1 cellular context compared by ENCODE assay signal in the genomic region with DNA sequence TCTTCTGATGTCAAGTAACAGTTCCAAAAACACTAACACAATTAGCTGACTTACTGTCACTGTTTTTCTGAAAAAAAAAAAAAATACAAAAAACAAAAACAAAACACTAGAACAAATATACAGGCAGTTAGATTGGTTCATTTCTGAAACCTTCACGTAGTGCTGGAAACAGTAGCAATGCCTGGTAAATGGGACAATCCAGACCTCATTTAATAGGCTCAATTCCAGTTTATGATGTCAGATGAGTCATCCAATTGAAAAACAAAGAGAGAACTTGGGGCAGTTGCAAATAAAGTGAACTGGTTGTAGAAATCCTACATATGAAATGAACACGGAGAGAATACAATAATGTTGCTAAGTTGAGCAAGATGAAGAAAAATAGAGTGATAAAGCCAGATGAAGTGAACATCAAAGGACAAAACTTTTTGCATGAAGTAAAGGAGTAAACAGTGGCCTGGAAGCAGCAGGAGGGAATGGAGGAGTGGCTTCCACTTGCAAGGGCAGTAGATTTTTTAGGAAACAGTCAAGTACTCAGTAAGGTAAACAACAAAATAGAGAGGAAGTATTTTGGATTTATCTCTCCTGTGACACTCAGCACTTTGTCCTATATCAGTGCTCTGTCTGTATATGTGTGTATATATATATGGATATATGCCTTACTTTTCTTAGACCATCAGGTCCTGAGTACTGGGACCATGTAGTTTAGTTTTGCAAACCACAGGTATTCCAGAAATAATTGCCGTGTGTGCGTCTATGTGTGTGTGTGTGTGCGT.
TF ChIP-seq lines count a peak whose summit lies in the region.

No MANE protein-coding gene starts in this region.

TF ChIP-seq in K562, 482 proteins besides CTCF, POLR2A, EP300 and RAD21 (continued from another document and continues in another):
- TF ChIP-seq ZZZ3 (IDR thresholded peaks at IDR 0.05): no peak
- TF ChIP-seq, protein P1, sequence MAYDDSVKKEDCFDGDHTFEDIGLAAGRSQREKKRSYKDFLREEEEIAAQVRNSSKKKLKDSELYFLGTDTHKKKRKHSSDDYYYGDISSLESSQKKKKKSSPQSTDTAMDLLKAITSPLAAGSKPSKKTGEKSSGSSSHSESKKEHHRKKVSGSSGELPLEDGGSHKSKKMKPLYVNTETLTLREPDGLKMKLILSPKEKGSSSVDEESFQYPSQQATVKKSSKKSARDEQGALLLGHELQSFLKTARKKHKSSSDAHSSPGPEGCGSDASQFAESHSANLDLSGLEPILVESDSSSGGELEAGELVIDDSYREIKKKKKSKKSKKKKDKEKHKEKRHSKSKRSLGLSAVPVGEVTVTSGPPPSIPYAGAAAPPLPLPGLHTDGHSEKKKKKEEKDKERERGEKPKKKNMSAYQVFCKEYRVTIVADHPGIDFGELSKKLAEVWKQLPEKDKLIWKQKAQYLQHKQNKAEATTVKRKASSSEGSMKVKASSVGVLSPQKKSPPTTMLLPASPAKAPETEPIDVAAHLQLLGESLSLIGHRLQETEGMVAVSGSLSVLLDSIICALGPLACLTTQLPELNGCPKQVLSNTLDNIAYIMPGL (CRISPR knock-in tag; IDR thresholded peaks at IDR 0.05): no peak
- TF ChIP-seq, protein P2, sequence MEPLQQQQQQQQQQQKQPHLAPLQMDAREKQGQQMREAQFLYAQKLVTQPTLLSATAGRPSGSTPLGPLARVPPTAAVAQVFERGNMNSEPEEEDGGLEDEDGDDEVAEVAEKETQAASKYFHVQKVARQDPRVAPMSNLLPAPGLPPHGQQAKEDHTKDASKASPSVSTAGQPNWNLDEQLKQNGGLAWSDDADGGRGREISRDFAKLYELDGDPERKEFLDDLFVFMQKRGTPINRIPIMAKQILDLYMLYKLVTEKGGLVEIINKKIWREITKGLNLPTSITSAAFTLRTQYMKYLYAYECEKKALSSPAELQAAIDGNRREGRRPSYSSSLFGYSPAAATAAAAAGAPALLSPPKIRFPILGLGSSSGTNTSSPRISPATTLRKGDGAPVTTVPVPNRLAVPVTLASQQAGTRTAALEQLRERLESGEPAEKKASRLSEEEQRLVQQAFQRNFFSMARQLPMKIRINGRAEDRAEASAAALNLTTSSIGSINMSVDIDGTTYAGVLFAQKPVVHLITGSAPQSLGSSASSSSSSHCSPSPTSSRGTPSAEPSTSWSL (CRISPR knock-in tag; IDR thresholded peaks at IDR 0.05; ENCODE audit: borderline replicate concordance): no peak
- TF ChIP-seq MED1 (CRISPR knock-in tag; IDR thresholded peaks at IDR 0.05; ENCODE audit: borderline replicate concordance): no peak
- TF ChIP-seq CHD1 (IDR thresholded peaks at IDR 0.05; ENCODE audit: low read length): no peak
- no peak for TF ChIP-seq ZNF384 (IDR thresholded peaks at IDR 0.05; ENCODE audit: low read depth, low read length)
- TF ChIP-seq BRD4 (IDR thresholded peaks at IDR 0.05): 0 out of 2 replicates have a peak, but pooled peaks have one; percentile 42
- TF ChIP-seq MAFK (IDR thresholded peaks at IDR 0.05; ENCODE audit: low read length): 0 out of 2 replicates have a peak, but pooled peaks have one; percentile 23
- no peak for TF ChIP-seq DNMT1 (IDR thresholded peaks at IDR 0.05)
- TF ChIP-seq PTBP1 (IDR thresholded peaks at IDR 0.05; ENCODE audit: low read depth, low read length): no peak
- TF ChIP-seq ZNF589 (CRISPR knock-in tag; IDR thresholded peaks at IDR 0.05; ENCODE audit: low read depth): no peak
- 0 out of 2 replicates have a peak, but pooled peaks have one; percentile 8 for TF ChIP-seq GABPA (tag; conservative IDR thresholded peaks at IDR 0.05; ENCODE audit: low read depth)
- TF ChIP-seq, protein P3, sequence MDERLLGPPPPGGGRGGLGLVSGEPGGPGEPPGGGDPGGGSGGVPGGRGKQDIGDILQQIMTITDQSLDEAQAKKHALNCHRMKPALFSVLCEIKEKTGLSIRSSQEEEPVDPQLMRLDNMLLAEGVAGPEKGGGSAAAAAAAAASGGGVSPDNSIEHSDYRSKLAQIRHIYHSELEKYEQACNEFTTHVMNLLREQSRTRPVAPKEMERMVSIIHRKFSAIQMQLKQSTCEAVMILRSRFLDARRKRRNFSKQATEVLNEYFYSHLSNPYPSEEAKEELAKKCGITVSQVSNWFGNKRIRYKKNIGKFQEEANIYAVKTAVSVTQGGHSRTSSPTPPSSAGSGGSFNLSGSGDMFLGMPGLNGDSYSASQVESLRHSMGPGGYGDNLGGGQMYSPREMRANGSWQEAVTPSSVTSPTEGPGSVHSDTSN (CRISPR knock-in tag; IDR thresholded peaks at IDR 0.05; ENCODE audit: low read depth): no peak
- TF ChIP-seq, protein P3 (tag; conservative IDR thresholded peaks at IDR 0.05; ENCODE audit: low read depth): no peak
- TF ChIP-seq, protein P4, sequence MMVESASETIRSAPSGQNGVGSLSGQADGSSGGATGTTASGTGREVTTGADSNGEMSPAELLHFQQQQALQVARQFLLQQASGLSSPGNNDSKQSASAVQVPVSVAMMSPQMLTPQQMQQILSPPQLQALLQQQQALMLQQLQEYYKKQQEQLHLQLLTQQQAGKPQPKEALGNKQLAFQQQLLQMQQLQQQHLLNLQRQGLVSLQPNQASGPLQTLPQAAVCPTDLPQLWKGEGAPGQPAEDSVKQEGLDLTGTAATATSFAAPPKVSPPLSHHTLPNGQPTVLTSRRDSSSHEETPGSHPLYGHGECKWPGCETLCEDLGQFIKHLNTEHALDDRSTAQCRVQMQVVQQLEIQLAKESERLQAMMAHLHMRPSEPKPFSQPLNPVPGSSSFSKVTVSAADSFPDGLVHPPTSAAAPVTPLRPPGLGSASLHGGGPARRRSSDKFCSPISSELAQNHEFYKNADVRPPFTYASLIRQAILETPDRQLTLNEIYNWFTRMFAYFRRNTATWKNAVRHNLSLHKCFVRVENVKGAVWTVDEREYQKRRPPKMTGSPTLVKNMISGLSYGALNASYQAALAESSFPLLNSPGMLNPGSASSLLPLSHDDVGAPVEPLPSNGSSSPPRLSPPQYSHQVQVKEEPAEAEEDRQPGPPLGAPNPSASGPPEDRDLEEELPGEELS (CRISPR knock-in tag; IDR thresholded peaks at IDR 0.05; ENCODE audit: borderline replicate concordance): no peak
- TF ChIP-seq MTF1 (CRISPR knock-in tag; IDR thresholded peaks at IDR 0.05; ENCODE audit: borderline replicate concordance): no peak
- TF ChIP-seq, protein P5, sequence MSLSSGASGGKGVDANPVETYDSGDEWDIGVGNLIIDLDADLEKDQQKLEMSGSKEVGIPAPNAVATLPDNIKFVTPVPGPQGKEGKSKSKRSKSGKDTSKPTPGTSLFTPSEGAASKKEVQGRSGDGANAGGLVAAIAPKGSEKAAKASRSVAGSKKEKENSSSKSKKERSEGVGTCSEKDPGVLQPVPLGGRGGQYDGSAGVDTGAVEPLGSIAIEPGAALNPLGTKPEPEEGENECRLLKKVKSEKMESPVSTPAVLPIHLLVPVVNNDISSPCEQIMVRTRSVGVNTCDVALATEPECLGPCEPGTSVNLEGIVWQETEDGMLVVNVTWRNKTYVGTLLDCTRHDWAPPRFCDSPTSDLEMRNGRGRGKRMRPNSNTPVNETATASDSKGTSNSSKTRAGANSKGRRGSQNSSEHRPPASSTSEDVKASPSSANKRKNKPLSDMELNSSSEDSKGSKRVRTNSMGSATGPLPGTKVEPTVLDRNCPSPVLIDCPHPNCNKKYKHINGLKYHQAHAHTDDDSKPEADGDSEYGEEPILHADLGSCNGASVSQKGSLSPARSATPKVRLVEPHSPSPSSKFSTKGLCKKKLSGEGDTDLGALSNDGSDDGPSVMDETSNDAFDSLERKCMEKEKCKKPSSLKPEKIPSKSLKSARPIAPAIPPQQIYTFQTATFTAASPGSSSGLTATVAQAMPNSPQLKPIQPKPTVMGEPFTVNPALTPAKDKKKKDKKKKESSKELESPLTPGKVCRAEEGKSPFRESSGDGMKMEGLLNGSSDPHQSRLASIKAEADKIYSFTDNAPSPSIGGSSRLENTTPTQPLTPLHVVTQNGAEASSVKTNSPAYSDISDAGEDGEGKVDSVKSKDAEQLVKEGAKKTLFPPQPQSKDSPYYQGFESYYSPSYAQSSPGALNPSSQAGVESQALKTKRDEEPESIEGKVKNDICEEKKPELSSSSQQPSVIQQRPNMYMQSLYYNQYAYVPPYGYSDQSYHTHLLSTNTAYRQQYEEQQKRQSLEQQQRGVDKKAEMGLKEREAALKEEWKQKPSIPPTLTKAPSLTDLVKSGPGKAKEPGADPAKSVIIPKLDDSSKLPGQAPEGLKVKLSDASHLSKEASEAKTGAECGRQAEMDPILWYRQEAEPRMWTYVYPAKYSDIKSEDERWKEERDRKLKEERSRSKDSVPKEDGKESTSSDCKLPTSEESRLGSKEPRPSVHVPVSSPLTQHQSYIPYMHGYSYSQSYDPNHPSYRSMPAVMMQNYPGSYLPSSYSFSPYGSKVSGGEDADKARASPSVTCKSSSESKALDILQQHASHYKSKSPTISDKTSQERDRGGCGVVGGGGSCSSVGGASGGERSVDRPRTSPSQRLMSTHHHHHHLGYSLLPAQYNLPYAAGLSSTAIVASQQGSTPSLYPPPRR (CRISPR knock-in tag; IDR thresholded peaks at IDR 0.05; ENCODE audit: borderline replicate concordance): no peak
- no peak for TF ChIP-seq TEAD2 (tag; IDR thresholded peaks at IDR 0.05)
- TF ChIP-seq, protein P6, sequence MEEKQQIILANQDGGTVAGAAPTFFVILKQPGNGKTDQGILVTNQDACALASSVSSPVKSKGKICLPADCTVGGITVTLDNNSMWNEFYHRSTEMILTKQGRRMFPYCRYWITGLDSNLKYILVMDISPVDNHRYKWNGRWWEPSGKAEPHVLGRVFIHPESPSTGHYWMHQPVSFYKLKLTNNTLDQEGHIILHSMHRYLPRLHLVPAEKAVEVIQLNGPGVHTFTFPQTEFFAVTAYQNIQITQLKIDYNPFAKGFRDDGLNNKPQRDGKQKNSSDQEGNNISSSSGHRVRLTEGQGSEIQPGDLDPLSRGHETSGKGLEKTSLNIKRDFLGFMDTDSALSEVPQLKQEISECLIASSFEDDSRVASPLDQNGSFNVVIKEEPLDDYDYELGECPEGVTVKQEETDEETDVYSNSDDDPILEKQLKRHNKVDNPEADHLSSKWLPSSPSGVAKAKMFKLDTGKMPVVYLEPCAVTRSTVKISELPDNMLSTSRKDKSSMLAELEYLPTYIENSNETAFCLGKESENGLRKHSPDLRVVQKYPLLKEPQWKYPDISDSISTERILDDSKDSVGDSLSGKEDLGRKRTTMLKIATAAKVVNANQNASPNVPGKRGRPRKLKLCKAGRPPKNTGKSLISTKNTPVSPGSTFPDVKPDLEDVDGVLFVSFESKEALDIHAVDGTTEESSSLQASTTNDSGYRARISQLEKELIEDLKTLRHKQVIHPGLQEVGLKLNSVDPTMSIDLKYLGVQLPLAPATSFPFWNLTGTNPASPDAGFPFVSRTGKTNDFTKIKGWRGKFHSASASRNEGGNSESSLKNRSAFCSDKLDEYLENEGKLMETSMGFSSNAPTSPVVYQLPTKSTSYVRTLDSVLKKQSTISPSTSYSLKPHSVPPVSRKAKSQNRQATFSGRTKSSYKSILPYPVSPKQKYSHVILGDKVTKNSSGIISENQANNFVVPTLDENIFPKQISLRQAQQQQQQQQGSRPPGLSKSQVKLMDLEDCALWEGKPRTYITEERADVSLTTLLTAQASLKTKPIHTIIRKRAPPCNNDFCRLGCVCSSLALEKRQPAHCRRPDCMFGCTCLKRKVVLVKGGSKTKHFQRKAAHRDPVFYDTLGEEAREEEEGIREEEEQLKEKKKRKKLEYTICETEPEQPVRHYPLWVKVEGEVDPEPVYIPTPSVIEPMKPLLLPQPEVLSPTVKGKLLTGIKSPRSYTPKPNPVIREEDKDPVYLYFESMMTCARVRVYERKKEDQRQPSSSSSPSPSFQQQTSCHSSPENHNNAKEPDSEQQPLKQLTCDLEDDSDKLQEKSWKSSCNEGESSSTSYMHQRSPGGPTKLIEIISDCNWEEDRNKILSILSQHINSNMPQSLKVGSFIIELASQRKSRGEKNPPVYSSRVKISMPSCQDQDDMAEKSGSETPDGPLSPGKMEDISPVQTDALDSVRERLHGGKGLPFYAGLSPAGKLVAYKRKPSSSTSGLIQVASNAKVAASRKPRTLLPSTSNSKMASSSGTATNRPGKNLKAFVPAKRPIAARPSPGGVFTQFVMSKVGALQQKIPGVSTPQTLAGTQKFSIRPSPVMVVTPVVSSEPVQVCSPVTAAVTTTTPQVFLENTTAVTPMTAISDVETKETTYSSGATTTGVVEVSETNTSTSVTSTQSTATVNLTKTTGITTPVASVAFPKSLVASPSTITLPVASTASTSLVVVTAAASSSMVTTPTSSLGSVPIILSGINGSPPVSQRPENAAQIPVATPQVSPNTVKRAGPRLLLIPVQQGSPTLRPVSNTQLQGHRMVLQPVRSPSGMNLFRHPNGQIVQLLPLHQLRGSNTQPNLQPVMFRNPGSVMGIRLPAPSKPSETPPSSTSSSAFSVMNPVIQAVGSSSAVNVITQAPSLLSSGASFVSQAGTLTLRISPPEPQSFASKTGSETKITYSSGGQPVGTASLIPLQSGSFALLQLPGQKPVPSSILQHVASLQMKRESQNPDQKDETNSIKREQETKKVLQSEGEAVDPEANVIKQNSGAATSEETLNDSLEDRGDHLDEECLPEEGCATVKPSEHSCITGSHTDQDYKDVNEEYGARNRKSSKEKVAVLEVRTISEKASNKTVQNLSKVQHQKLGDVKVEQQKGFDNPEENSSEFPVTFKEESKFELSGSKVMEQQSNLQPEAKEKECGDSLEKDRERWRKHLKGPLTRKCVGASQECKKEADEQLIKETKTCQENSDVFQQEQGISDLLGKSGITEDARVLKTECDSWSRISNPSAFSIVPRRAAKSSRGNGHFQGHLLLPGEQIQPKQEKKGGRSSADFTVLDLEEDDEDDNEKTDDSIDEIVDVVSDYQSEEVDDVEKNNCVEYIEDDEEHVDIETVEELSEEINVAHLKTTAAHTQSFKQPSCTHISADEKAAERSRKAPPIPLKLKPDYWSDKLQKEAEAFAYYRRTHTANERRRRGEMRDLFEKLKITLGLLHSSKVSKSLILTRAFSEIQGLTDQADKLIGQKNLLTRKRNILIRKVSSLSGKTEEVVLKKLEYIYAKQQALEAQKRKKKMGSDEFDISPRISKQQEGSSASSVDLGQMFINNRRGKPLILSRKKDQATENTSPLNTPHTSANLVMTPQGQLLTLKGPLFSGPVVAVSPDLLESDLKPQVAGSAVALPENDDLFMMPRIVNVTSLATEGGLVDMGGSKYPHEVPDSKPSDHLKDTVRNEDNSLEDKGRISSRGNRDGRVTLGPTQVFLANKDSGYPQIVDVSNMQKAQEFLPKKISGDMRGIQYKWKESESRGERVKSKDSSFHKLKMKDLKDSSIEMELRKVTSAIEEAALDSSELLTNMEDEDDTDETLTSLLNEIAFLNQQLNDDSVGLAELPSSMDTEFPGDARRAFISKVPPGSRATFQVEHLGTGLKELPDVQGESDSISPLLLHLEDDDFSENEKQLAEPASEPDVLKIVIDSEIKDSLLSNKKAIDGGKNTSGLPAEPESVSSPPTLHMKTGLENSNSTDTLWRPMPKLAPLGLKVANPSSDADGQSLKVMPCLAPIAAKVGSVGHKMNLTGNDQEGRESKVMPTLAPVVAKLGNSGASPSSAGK (IDR thresholded peaks at IDR 0.05): no peak
- TF ChIP-seq, protein P7, sequence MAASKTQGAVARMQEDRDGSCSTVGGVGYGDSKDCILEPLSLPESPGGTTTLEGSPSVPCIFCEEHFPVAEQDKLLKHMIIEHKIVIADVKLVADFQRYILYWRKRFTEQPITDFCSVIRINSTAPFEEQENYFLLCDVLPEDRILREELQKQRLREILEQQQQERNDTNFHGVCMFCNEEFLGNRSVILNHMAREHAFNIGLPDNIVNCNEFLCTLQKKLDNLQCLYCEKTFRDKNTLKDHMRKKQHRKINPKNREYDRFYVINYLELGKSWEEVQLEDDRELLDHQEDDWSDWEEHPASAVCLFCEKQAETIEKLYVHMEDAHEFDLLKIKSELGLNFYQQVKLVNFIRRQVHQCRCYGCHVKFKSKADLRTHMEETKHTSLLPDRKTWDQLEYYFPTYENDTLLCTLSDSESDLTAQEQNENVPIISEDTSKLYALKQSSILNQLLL (CRISPR knock-in tag; IDR thresholded peaks at IDR 0.05; ENCODE audit: borderline replicate concordance): no peak
